Comparison of ENCODE assay signal across 10 cellular contexts in the genomic region with DNA sequence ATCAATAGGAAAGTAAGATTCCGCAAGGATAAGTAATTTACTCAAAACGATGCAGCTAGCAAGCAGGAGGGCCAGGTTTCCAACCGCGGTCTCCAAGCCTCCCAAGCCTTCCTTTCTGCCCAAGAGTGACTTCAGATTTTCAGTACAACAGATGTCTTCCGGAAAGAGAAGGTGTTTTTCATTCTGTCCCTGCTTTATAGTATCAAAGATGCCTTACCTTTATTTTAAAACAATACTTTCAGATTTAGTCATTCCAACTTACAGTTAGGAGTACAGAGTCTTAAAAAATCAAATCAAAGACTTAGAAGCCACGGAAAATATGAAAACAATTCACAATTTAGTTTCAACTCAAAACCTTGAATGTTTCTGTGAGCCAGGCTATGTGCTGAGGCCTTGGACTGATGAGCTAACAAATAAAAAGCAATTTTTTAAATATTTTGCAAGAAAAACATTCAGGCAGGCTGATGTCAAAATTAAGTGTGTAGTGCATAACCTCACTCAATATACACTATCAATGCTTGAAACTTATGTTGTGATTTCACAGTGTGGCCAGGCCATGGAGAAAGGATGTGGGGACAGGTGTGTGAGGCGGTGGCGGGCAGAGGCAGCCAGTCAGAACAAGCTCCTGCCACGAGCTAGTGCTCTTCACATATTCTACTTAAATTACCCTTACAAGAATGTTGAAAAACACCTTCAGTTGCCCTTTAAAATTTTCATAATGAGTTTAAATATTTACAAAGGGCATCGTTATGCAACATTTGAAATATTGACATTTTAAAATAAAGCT. TPM values are rescaled to one million over a fixed set of nuclear protein-coding genes. Genes with fewer than 3 reads are reported as not detected.
DNase-seq lines count a peak whose midpoint lies in the region; ATAC-seq and TF ChIP-seq lines count a peak whose summit lies in the region.
"Had no signal": no experiment of that assay in that cellular context is flagged by ENCODE, and none has a peak within 500 bp of the region (broad histone marks: within the 10 kb centered on the region; RNA-seq: fewer than 3 reads in every experiment).

No MANE protein-coding gene starts in this region.

- no peaks in the 10 kb centered on the region for H3K9me3 ChIP-seq in adipocyte (ENCODE audit: control insufficient read depth, low read length)
- no peaks in the 10 kb centered on the region for H3K9me3 ChIP-seq in colonic mucosa

- H3K27me3 ChIP-seq in adipocyte (replicated peaks; ENCODE audit: control insufficient read depth, insufficient read depth, low read length) = no peaks in the 10 kb centered on the region
- no peaks in the 10 kb centered on the region for H3K27me3 ChIP-seq in colonic mucosa

- H3K4me3 ChIP-seq in adipocyte (ENCODE audit: low read length) (no peak overlapping the region), colonic mucosa (no peak overlapping the region)

- H3K9ac ChIP-seq in adipocyte (ENCODE audit: low read length) = peak overlapping the region; percentile 55
- no peak overlapping the region for H3K9ac ChIP-seq in colonic mucosa (ENCODE audit: low read depth in 2 of 2, low read length in 2 of 2)

- H3K4me1 ChIP-seq in adipocyte (ENCODE audit: control insufficient read depth, insufficient read depth, low read length) (peaks cover 57% of the 10 kb centered on the region), colonic mucosa (no peaks in the 10 kb centered on the region)

- ATAC-seq in GM18502 (IDR thresholded peaks at IDR 0.05; ENCODE audit: poor library complexity, unreplicated experiment) (peak; percentile 88), GM19351 (IDR thresholded peaks at IDR 0.05; ENCODE audit: unreplicated experiment) (peak; percentile 90), HG02981 (IDR thresholded peaks at IDR 0.05; ENCODE audit: unreplicated experiment) (peak; percentile 87)

- H3K27ac ChIP-seq in colonic mucosa = no peak overlapping the region

- H3K36me3 ChIP-seq in adipocyte (ENCODE audit: control insufficient read depth, insufficient read depth, low read length, severe bottlenecking) (peaks cover 26% of the 10 kb centered on the region), colonic mucosa (no peaks in the 10 kb centered on the region)

- intact Hi-C loops in colonic mucosa (cut with DNase I) = no loop called here

- no peak for DNase-seq in adipocyte (ENCODE audit: low read depth)
- DNase-seq in HUDEP-2 (lab: John Stamatoyannopoulos, UW; ENCODE audit: unreplicated experiment in 76 of 76) = no peak
- DNase-seq in middle frontal gyrus (ENCODE audit: extremely low spot score, low spot score) = no peak
- DNase-seq in SW480 (ENCODE audit: low spot score) = no peak
- DNase-seq in colonic mucosa = no peak
- DNase-seq: NCI-H82, SW 1271 had no signal

- no peak for TF ChIP-seq CTCF in colonic mucosa (IDR thresholded peaks at IDR 0.05)

RNA-seq across cellular contexts. Expression of a gene that starts 43.4 kb away (rescaled TPM):
- total RNA-seq in colonic mucosa = 100 to 1,000 TPM; 107 to 114 TPM
